ENCODE assay signal across 11 cellular contexts in genomic region chr2:120661551-120661950, GRCh38.
DNase-seq lines count a peak whose midpoint lies in the region; ATAC-seq and TF ChIP-seq lines count a peak whose summit lies in the region.
"Had no signal": no experiment of that assay in that cellular context is flagged by ENCODE, and none has a peak within 500 bp of the region (broad histone marks: within the 10 kb centered on the region; RNA-seq: fewer than 3 reads in every experiment).

No MANE protein-coding gene starts in this region.

- peaks cover 66% of the 10 kb centered on the region for H3K27me3 Mint-ChIP-seq in endodermal cell (ENCODE audit: insufficient read depth)
- H3K27me3 Mint-ChIP-seq in progenitor cell of endocrine pancreas: peaks cover 47% of the 10 kb centered on the region

- H3K27ac Mint-ChIP-seq in endodermal cell: no peak overlapping the region
- H3K27ac Mint-ChIP-seq in progenitor cell of endocrine pancreas: no peak overlapping the region

- no peak for ATAC-seq in left lobe of liver
- no peak for ATAC-seq in GM21786 (IDR thresholded peaks at IDR 0.05; ENCODE audit: unreplicated experiment)

- H3K4me1 Mint-ChIP-seq in endodermal cell: no peaks in the 10 kb centered on the region
- peaks cover 4% of the 10 kb centered on the region for H3K4me1 Mint-ChIP-seq in progenitor cell of endocrine pancreas (ENCODE audit: low read depth)

- H3K4me1 ChIP-seq in endodermal cell (ENCODE audit: control insufficient read depth, insufficient read depth, low read length): no peaks in the 10 kb centered on the region
- peaks cover 22% of the 10 kb centered on the region for H3K4me1 ChIP-seq in testis

- H3K9ac ChIP-seq in endodermal cell (ENCODE audit: extremely low read depth, low read length, poor library complexity, severe bottlenecking): no peak overlapping the region

- no peak overlapping the region for H3K4me3 ChIP-seq in endodermal cell (ENCODE audit: low read length)
- peak overlapping the region in 1 of 2 donors; percentile 0 for H3K4me3 ChIP-seq in testis

- DNase-seq in NCI-H2227 (lab: John Stamatoyannopoulos, UW; ENCODE audit: unreplicated experiment) (peak; percentile 93), endodermal cell (peak; percentile 94), left lobe of liver (ENCODE audit: low spot score) (peak; percentile 52), testis (peak; percentile 88), NOMO-1 (lab: John Stamatoyannopoulos, UW; ENCODE audit: unreplicated experiment in 2 of 2) (no peak), progenitor cell of endocrine pancreas (ENCODE audit: low spot score, unreplicated experiment) (no peak)
- DNase-seq: activated CD8-positive, alpha-beta memory T cell treated with anti-CD3 and anti-CD28 coated beads, Interleukin-2, amount 50 U/mL, for 4 hours; DND-41; stimulated activated CD4-positive, alpha-beta T cell treated with anti-CD3 and anti-CD28 coated beads, Interleukin-15, amount 100 ng/mL, for 24 hours; stimulated activated naive CD4-positive, alpha-beta T cell had no signal

- H3K27ac ChIP-seq in endodermal cell (ENCODE audit: low read depth, low read length) (no peak overlapping the region), testis (peak overlapping the region in 1 of 2 donors; percentile 28)

- intact Hi-C loops in testis (cut with DNase I; ENCODE audit: low total_unique reads): no loop called here

- no peaks in the 10 kb centered on the region for H3K36me3 ChIP-seq in endodermal cell (ENCODE audit: control insufficient read depth, insufficient read depth, low read length)
- H3K36me3 ChIP-seq in testis (ENCODE audit: low read depth, missing control alignments): no peaks in the 10 kb centered on the region

- H3K36me3 Mint-ChIP-seq in endodermal cell (ENCODE audit: low read depth) (peaks cover 2% of the 10 kb centered on the region), progenitor cell of endocrine pancreas (ENCODE audit: insufficient read depth) (peaks cover 5% of the 10 kb centered on the region)

- WGBS in endodermal cell (ENCODE audit: insufficient coverage in 1 of 2, insufficient read length in 1 of 2), 2 experiments: 50 to 66% methylated on average over 14 to 16 of the region's 16 CpGs
- 5 to 8% methylated on average over 6 to 16 of the region's 16 CpGs for WGBS in testis, 2 donors

- H3K27me3 ChIP-seq in endodermal cell (ENCODE audit: control insufficient read depth, insufficient read depth, low read length, poor library complexity, severe bottlenecking) (peaks cover 8% of the 10 kb centered on the region), testis (no peaks in the 10 kb centered on the region)

- H3K9me3 ChIP-seq in endodermal cell (ENCODE audit: control insufficient read depth, low read length): peaks cover 29% of the 10 kb centered on the region
- H3K9me3 ChIP-seq in testis: no peaks in the 10 kb centered on the region

- H3K9me3 Mint-ChIP-seq in endodermal cell: peaks cover 31% of the 10 kb centered on the region
- peaks cover 22% of the 10 kb centered on the region for H3K9me3 Mint-ChIP-seq in progenitor cell of endocrine pancreas (ENCODE audit: low read depth)

- no peak for TF ChIP-seq POLR2A in testis (IDR thresholded peaks at IDR 0.05)

- TF ChIP-seq CTCF in endodermal cell (conservative IDR thresholded peaks at IDR 0.05): no peak
- no peak for TF ChIP-seq CTCF in testis (IDR thresholded peaks at IDR 0.05)
- TF ChIP-seq CTCF in progenitor cell of endocrine pancreas (IDR thresholded peaks at IDR 0.05; ENCODE audit: unreplicated experiment): no peak

- no peak overlapping the region for H3K4me3 Mint-ChIP-seq in endodermal cell
- H3K4me3 Mint-ChIP-seq in progenitor cell of endocrine pancreas (ENCODE audit: low read depth): no peak overlapping the region

Comparison
In these comparisons a context has a peak if more than half of its experiments do, and no peak if none do; other contexts are left out.
1. DNase-seq: peak in NCI-H2227 (single experiment), endodermal cell (single experiment), left lobe of liver (single experiment) and testis (single experiment); none in NOMO-1 (0 of 2) and progenitor cell of endocrine pancreas (single experiment).